ENCODE assay signal across 1 cellular context in genomic region chr18:9289698-9290097, GRCh38.
TF ChIP-seq lines count a peak whose summit lies in the region.

No MANE protein-coding gene starts in this region.

TF ChIP-seq in IMR-90, 13 proteins besides CTCF, POLR2A, EP300 and RAD21:
- no peak for TF ChIP-seq FOS (IDR thresholded peaks at IDR 0.05; ENCODE audit: low read depth, low read length)
- TF ChIP-seq, protein P1, sequence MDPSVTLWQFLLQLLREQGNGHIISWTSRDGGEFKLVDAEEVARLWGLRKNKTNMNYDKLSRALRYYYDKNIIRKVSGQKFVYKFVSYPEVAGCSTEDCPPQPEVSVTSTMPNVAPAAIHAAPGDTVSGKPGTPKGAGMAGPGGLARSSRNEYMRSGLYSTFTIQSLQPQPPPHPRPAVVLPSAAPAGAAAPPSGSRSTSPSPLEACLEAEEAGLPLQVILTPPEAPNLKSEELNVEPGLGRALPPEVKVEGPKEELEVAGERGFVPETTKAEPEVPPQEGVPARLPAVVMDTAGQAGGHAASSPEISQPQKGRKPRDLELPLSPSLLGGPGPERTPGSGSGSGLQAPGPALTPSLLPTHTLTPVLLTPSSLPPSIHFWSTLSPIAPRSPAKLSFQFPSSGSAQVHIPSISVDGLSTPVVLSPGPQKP (IDR thresholded peaks at IDR 0.05; ENCODE audit: borderline replicate concordance, low read depth, low read length) = no peak
- TF ChIP-seq CHD1 (IDR thresholded peaks at IDR 0.05; ENCODE audit: low read depth, low read length) = no peak
- no peak for TF ChIP-seq SMC3 (IDR thresholded peaks at IDR 0.05; ENCODE audit: low read depth, low read length)
- peak; percentile 100 for TF ChIP-seq MAFK (IDR thresholded peaks at IDR 0.05; ENCODE audit: low read depth, low read length)
- no peak for TF ChIP-seq NFE2L2 (IDR thresholded peaks at IDR 0.05; ENCODE audit: low read depth, low read length)
- no peak for TF ChIP-seq RFX5 (IDR thresholded peaks at IDR 0.05; ENCODE audit: low read depth, low read length)
TF ChIP-seq in IMR-90: peak in this region for 1.
